Comparison of ENCODE assay signal across 12 cellular contexts in the genomic region with DNA sequence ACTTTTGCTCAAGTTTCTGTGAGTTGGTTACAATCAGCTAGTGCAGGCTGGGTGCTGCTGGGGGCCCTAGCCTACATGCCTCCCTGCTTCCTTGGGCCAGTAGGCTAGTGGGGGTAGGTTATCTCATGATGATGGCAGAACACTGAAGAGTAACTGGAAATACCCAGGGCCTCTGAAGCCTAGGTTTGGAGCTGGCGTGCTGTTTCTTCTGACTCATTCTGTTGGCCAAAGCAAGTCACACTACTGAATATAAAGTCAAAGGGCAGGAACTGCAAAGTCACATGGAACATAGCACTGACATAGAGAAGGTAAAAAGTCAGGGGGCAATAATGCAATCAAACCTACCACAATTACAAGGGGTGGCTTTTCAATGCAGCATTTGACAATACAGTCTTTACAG. TPM values are rescaled to one million over a fixed set of nuclear protein-coding genes. Genes with fewer than 3 reads are reported as not detected.
DNase-seq lines count a peak whose midpoint lies in the region; ATAC-seq lines count a peak whose summit lies in the region.
"Had no signal": no experiment of that assay in that cellular context is flagged by ENCODE, and none has a peak within 500 bp of the region (broad histone marks: within the 10 kb centered on the region; RNA-seq: fewer than 3 reads in every experiment).

No MANE protein-coding gene starts in this region.

- H3K27ac Mint-ChIP-seq in activated CD4-positive, alpha-beta T cell treated with anti-CD3 and anti-CD28 coated beads, Interleukin-2, amount 10 ng/mL, durations not matched to agents 7 days and 5 days: no peak overlapping the region
- H3K27ac Mint-ChIP-seq in activated naive CD4-positive, alpha-beta T cell treated with anti-CD3 and anti-CD28 coated beads, Interleukin-2, amount 50 U/mL, for 24 hours: peak overlapping the region; percentile 87

- H3K27me3 Mint-ChIP-seq in activated CD4-positive, alpha-beta T cell treated with anti-CD3 and anti-CD28 coated beads, Interleukin-2, amount 10 ng/mL, durations not matched to agents 7 days and 5 days: no peaks in the 10 kb centered on the region
- H3K27me3 Mint-ChIP-seq in activated naive CD4-positive, alpha-beta T cell treated with anti-CD3 and anti-CD28 coated beads, Interleukin-2, amount 50 U/mL, for 24 hours: no peaks in the 10 kb centered on the region

- peaks cover 92% of the 10 kb centered on the region for H3K36me3 Mint-ChIP-seq in activated CD4-positive, alpha-beta T cell treated with anti-CD3 and anti-CD28 coated beads, Interleukin-2, amount 10 ng/mL, durations not matched to agents 7 days and 5 days (ENCODE audit: low read depth)
- peaks cover 28% of the 10 kb centered on the region for H3K36me3 Mint-ChIP-seq in activated naive CD4-positive, alpha-beta T cell treated with anti-CD3 and anti-CD28 coated beads, Interleukin-2, amount 50 U/mL, for 24 hours

- CTCF ChIA-PET in activated CD4-positive, alpha-beta T cell treated with anti-CD3 and anti-CD28 coated beads, Interleukin-2, amount 10 ng/mL, durations not matched to agents 7 days and 5 days (lab: Charles Lee): interaction anchor here (0.7 to 1.7 kb wide), 4 partner anchors 14 to 169 kb away, joined by 3 to 5 read pairs (median 4); a partner anchor contains a TSS

- H3K4me3 Mint-ChIP-seq in activated CD4-positive, alpha-beta T cell treated with anti-CD3 and anti-CD28 coated beads, Interleukin-2, amount 10 ng/mL, durations not matched to agents 7 days and 5 days: no peak overlapping the region
- peak overlapping the region; percentile 16 for H3K4me3 Mint-ChIP-seq in activated naive CD4-positive, alpha-beta T cell treated with anti-CD3 and anti-CD28 coated beads, Interleukin-2, amount 50 U/mL, for 24 hours

- H3K9me3 Mint-ChIP-seq in activated CD4-positive, alpha-beta T cell treated with anti-CD3 and anti-CD28 coated beads, Interleukin-2, amount 10 ng/mL, durations not matched to agents 7 days and 5 days: no peaks in the 10 kb centered on the region
- H3K9me3 Mint-ChIP-seq in activated naive CD4-positive, alpha-beta T cell treated with anti-CD3 and anti-CD28 coated beads, Interleukin-2, amount 50 U/mL, for 24 hours: peaks cover 9% of the 10 kb centered on the region

- peak; percentile 85 for ATAC-seq in HG02870 (IDR thresholded peaks at IDR 0.05; ENCODE audit: unreplicated experiment)
- no peak for ATAC-seq in HG03457 (IDR thresholded peaks at IDR 0.05; ENCODE audit: unreplicated experiment)
- no peak for ATAC-seq in GM18867 (IDR thresholded peaks at IDR 0.05; ENCODE audit: unreplicated experiment)

- POLR2A ChIA-PET in activated CD4-positive, alpha-beta T cell treated with anti-CD3 and anti-CD28 coated beads, Interleukin-2, amount 10 ng/mL, durations not matched to agents 7 days and 5 days (lab: Charles Lee): no interaction called here

- DNase-seq in activated CD4-positive, alpha-beta T cell treated with anti-CD3 and anti-CD28 coated beads for 48 hours: peak; percentile 49
- DNase-seq in activated CD4-positive, alpha-beta T cell treated with anti-CD3 and anti-CD28 coated beads, Interleukin-2, amount 10 ng/mL, durations not matched to agents 7 days and 5 days: no peak
- peak; percentile 41 for DNase-seq in stimulated activated CD4-positive, alpha-beta T cell treated with anti-CD3 and anti-CD28 coated beads, Interleukin-4, amount 100 ng/mL, for 24 hours
- no peak for DNase-seq in DMS 273 treated with DMSO at 0.1 percent for 48 hours (lab: John Stamatoyannopoulos, UW)
- DNase-seq: DND-41, hypothalamus, NCI-H146, stomach had no signal

- H3K4me1 Mint-ChIP-seq in activated CD4-positive, alpha-beta T cell treated with anti-CD3 and anti-CD28 coated beads, Interleukin-2, amount 10 ng/mL, durations not matched to agents 7 days and 5 days: peaks cover 90% of the 10 kb centered on the region
- peaks cover 100% of the 10 kb centered on the region for H3K4me1 Mint-ChIP-seq in activated naive CD4-positive, alpha-beta T cell treated with anti-CD3 and anti-CD28 coated beads, Interleukin-2, amount 50 U/mL, for 24 hours

RNA-seq across cellular contexts. Expression of a gene that starts 34.5 kb away (rescaled TPM):
- total RNA-seq in activated CD4-positive, alpha-beta T cell treated with anti-CD3 and anti-CD28 coated beads, Interleukin-2, amount 10 ng/mL, durations not matched to agents 7 days and 5 days: 100 to 1,000 TPM; 185 to 204 TPM

Comparison
In these comparisons a context has a peak if more than half of its experiments do, and no peak if none do; other contexts are left out.
1. DNase-seq: peak in activated CD4-positive, alpha-beta T cell treated with anti-CD3 and anti-CD28 coated beads for 48 hours (single experiment) and stimulated activated CD4-positive, alpha-beta T cell treated with anti-CD3 and anti-CD28 coated beads, Interleukin-4, amount 100 ng/mL, for 24 hours (single experiment); none in activated CD4-positive, alpha-beta T cell treated with anti-CD3 and anti-CD28 coated beads, Interleukin-2, amount 10 ng/mL, durations not matched to agents 7 days and 5 days (single experiment) and DMS 273 treated with DMSO at 0.1 percent for 48 hours (single experiment).